In the genomic region with DNA sequence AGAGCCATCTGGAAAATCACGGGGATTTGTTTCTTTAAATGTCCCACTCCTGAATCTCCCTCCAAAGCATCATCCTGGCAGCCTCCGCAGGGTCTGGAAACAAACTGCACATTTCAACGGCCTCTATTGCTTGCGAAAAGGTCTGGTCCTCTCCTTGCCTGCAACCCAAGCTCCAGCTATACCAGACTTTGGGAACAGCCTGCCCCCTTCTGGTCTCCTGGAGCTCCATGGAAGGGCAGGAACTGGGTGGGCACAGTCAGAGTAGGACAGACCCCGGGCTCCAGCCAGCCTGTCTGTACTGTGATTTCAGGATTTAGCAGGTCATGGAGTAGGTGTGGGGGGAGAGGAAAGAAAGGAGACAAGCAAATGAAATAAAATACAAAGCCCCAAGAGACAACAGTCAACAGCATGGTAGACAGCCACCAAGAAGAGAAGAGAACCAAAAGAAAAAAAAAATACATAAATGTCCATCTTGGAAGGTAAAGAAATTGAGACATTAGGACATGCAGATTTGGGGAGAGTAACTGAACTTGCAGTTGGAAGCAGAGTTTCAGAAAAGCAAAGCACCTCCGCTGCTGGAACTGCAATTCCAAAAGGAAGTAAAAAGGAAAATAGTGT, we compare ENCODE assay signal across 8 cellular contexts. TPM values are rescaled to one million over a fixed set of nuclear protein-coding genes. Genes with fewer than 3 reads are reported as not detected.
A peak's percentile ranks its signal among the peaks of the same experiment; 100 is the strongest.
DNase-seq lines count a peak whose midpoint lies in the region; ATAC-seq, FAIRE-seq and TF ChIP-seq lines count a peak whose summit lies in the region.

No MANE protein-coding gene starts in this region.

- 21 to 24% methylated on average over 6 of the region's 6 CpGs for WGBS in tibial nerve, 2 donors

- H2AFZ ChIP-seq in endothelial cell of umbilical vein (ENCODE audit: low read depth, low read length): no peak overlapping the region

- H3K4me1 ChIP-seq in endothelial cell of umbilical vein (ENCODE audit: control insufficient read depth, extremely low read depth, insufficient read depth, low read length) (no peaks in the 10 kb centered on the region), mucosa of descending colon (ENCODE audit: low read depth) (peaks cover 36% of the 10 kb centered on the region), tibial nerve (peaks cover 0 to 47% (median 23%) of the 10 kb centered on the region in 4 donors)

- peak; percentile 74 for ATAC-seq in mucosa of descending colon
- ATAC-seq in HG02798 (IDR thresholded peaks at IDR 0.05; ENCODE audit: poor library complexity, unreplicated experiment): no peak

- no TSS peak for BruUV-seq in endothelial cell of umbilical vein (replicated peaks; lab: Mats Ljungman, UMichigan)

- TF ChIP-seq EP300 in tibial nerve (IDR thresholded peaks at IDR 0.05): peak in 1 of 2 donors; percentile 49

- intact Hi-C loops in endothelial cell of umbilical vein (cut with micrococcal nuclease) (loop anchor here (1.0 to 10.0 kb wide), 4 partner anchors 71 to 274 kb away; no protein-coding TSS in a partner anchor), mucosa of descending colon (cut with DNase I, micrococcal nuclease) (loop anchor here in 1 of 2 donors (10.0 kb wide), 1 partner anchor 263 kb away; no protein-coding TSS in a partner anchor)

- dilution Hi-C loops in endothelial cell of umbilical vein (cut with MboI; ENCODE audit: extremely low pct_ligation_motif_present, low sequenced_read_pairs): no loop called here

- H3K36me3 ChIP-seq in endothelial cell of umbilical vein (ENCODE audit: control insufficient read depth in 2 of 2, extremely low read depth in 1 of 2, insufficient read depth in 2 of 2, low read length in 2 of 2) (no peaks in the 10 kb centered on the region), mucosa of descending colon (ENCODE audit: low read depth) (no peaks in the 10 kb centered on the region), tibial nerve (no peaks in the 10 kb centered on the region)

- no peak overlapping the region for H3K9ac ChIP-seq in endothelial cell of umbilical vein (replicated peaks; ENCODE audit: extremely low read depth, insufficient read depth, low read length)

- in situ Hi-C loops in G401 (cut with HindIII; ENCODE audit: low sequenced_read_pairs): no loop called here

- no peak overlapping the region for H3K4me3 ChIP-seq in endothelial cell of umbilical vein (replicated peaks in 1 of 3; ENCODE audit: insufficient read depth in 1 of 3, low read depth in 1 of 3, low read length in 3 of 3)
- no peak overlapping the region for H3K4me3 ChIP-seq in mucosa of descending colon
- H3K4me3 ChIP-seq in tibial nerve: peak overlapping the region in 1 of 4 donors; percentile 86

- CTCF ChIA-PET in endothelial cell of umbilical vein (lab: Charles Lee): no interaction called here

- DNase-seq in G401 (ENCODE audit: low spot score): peak; percentile 21
- peak; percentile 58 for DNase-seq in NCI-H1694 (lab: John Stamatoyannopoulos, UW)
- DNase-seq in activated CD4-positive, alpha-beta T cell treated with anti-CD3 and anti-CD28 coated beads for 48 hours: peak; percentile 52
- no peak for DNase-seq in endothelial cell of umbilical vein (ENCODE audit: low read depth, low spot score)
- peak; percentile 60 to 88 (median 80) for DNase-seq in mucosa of descending colon
- DNase-seq in tibial nerve (ENCODE audit: low spot score in 2 of 2): peak; percentile 47 to 83
- DNase-seq in HPDE6-E6E7 (ENCODE audit: extremely low spot score): no peak

- no peak for TF ChIP-seq POLR2A in endothelial cell of umbilical vein (IDR thresholded peaks at IDR 0.05; ENCODE audit: low read depth, low read length)
- no peak for TF ChIP-seq POLR2A in tibial nerve (IDR thresholded peaks at IDR 0.05)

- no peak overlapping the region for H3K27ac ChIP-seq in endothelial cell of umbilical vein (ENCODE audit: insufficient read depth, low read depth, low read length)
- H3K27ac ChIP-seq in tibial nerve: peak overlapping the region in 2 of 4 donors; percentile 0 to 94

- H3K9me1 ChIP-seq in endothelial cell of umbilical vein (replicated peaks; ENCODE audit: control insufficient read depth, extremely low read depth, insufficient read depth, low read length): no peaks in the 10 kb centered on the region

- POLR2A ChIA-PET in endothelial cell of umbilical vein (lab: Charles Lee): no interaction called here

- FAIRE-seq in endothelial cell of umbilical vein (lab: Jason Lieb, UNC): peak; percentile 64

- TF ChIP-seq CTCF in endothelial cell of umbilical vein (IDR thresholded peaks at IDR 0.05; ENCODE audit: extremely low read depth in 1 of 2, insufficient read depth in 1 of 2, low read depth in 1 of 2, low read length in 2 of 2) (peak; percentile 58 to 61), mucosa of descending colon (IDR thresholded peaks at IDR 0.05) (peak; percentile 38), tibial nerve (IDR thresholded peaks at IDR 0.05) (peak; percentile 54 to 80 (median 69))

- no peaks in the 10 kb centered on the region for H4K20me1 ChIP-seq in endothelial cell of umbilical vein (replicated peaks; ENCODE audit: control insufficient read depth, extremely low read depth, insufficient read depth, low read length)

- H3K9me3 ChIP-seq in endothelial cell of umbilical vein (replicated peaks; ENCODE audit: control insufficient read depth, insufficient read depth, low read length) (no peaks in the 10 kb centered on the region), mucosa of descending colon (no peaks in the 10 kb centered on the region), tibial nerve (no peaks in the 10 kb centered on the region)

- no peak overlapping the region for H3K4me2 ChIP-seq in endothelial cell of umbilical vein (ENCODE audit: insufficient read depth, low read length)

- peaks cover 19 to 20% of the 10 kb centered on the region in 2 experiments for H3K27me3 ChIP-seq in endothelial cell of umbilical vein (ENCODE audit: control insufficient read depth in 2 of 2, insufficient read depth in 2 of 2, low read length in 2 of 2)
- peaks cover 0 to 6% of the 10 kb centered on the region in 2 donors for H3K27me3 ChIP-seq in tibial nerve

- H3K79me2 ChIP-seq in endothelial cell of umbilical vein (ENCODE audit: control insufficient read depth, insufficient read depth, low read length): no peaks in the 10 kb centered on the region

TF ChIP-seq in endothelial cell of umbilical vein, 7 proteins besides CTCF, POLR2A, EP300 and RAD21:
- TF ChIP-seq POLR2AphosphoS5 (IDR thresholded peaks at IDR 0.05; ENCODE audit: insufficient read depth, low read depth, low read length) (no peak), MYC (IDR thresholded peaks at IDR 0.05; ENCODE audit: low read depth, low read length) (no peak), FOS (IDR thresholded peaks at IDR 0.05; ENCODE audit: borderline replicate concordance, insufficient read depth, low read length) (no peak), GATA2 (IDR thresholded peaks at IDR 0.05; ENCODE audit: insufficient read depth, insufficient read length, low read depth, low read length) (no peak)
TF ChIP-seq in endothelial cell of umbilical vein: peak in this region for 0.

RNA-seq across cellular contexts. Expression of a gene that starts 2.7 kb away (rescaled TPM):
- total RNA-seq in G401 (2014; rRNA removed; shearing (Covaris generic)): not detected in 2 replicates
- total RNA-seq in endothelial cell of umbilical vein (0.78 and 2.9 TPM in 2 replicates), mucosa of descending colon (10 to 100 TPM; 23.1 to 44.0 (median 34.1) TPM), tibial nerve (10 to 100 TPM; 13.8 to 23.1 (median 14.8) TPM)
- polyA plus RNA-seq in endothelial cell of umbilical vein: 0.51 and 0.63 TPM in 2 replicates
- 0.48 and 0.49 TPM in 2 replicates for polyA plus RNA-seq in endothelial cell of umbilical vein (2011; cell fraction: cytosol; rRNA removed)
- 0.62 TPM in 2 replicates for polyA plus RNA-seq in endothelial cell of umbilical vein (2011; cell fraction: nucleus; rRNA removed)
- polyA plus RNA-seq in endothelial cell of umbilical vein (2012): 0.01 and 0.05 TPM in 2 replicates
- polyA minus RNA-seq in endothelial cell of umbilical vein: 2.7 and 4.0 TPM in 2 replicates
- polyA minus RNA-seq in endothelial cell of umbilical vein (2011; cell fraction: cytosol; rRNA and poly(A)+ RNA removed): not detected
- 3.6 and 3.8 TPM in 2 replicates for polyA minus RNA-seq in endothelial cell of umbilical vein (2011; cell fraction: nucleus; rRNA and poly(A)+ RNA removed)

Comparison
In these comparisons a context has a peak if more than half of its experiments do, and no peak if none do; other contexts are left out.
1. DNase-seq: peak in G401 (single experiment), NCI-H1694 (single experiment), activated CD4-positive, alpha-beta T cell treated with anti-CD3 and anti-CD28 coated beads for 48 hours (single experiment), mucosa of descending colon (3 of 3) and tibial nerve (2 of 2); none in endothelial cell of umbilical vein (single experiment) and HPDE6-E6E7 (single experiment).
2. Peak in every context shown above with its lines, with median percentiles within 50 percentile points of each other: CTCF ChIP-seq.